ENCODE assay signal across 8 cellular contexts in the genomic region with DNA sequence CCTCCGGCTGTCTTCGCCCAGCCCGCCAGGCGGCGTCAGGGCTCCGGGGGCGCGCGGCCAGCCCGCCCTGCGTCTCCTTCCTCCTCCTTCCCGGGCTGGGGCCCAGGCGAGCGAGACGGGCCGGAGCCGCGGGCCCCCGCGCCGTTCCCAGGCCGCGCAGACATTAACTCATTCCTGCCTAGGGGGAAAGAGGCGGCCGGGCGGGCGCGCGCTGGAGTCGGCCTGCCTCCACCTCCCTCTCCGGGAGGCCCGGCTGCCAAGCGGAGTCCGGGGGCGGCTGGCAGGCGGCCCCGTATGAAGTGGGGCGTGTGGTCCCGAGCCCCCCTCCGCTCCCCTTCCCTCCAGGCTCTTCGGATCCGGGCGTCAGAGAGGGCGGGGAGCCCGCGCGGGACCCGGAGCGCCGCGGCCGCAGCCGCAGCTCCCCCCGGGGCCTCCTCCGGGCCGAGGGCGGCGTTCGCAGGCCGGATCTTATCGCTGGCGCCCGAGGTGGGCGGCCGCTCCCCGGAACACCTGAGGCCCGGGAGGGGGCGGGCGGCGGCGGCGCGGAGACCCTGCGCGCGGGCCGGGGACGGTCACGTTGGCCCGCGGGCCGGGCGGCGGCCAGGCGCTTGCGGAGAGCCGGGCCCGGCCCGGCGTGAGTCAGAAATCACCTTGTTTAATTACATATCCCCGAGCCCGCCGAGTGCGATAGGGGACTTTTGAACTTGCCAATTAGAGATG. TPM values are rescaled to one million over a fixed set of nuclear protein-coding genes. Genes with fewer than 3 reads are reported as not detected.
A peak's percentile ranks its signal among the peaks of the same experiment; 100 is the strongest.
DNase-seq lines count a peak whose midpoint lies in the region; TF ChIP-seq lines count a peak whose summit lies in the region.

No MANE protein-coding gene starts in this region.

- H3K9me3 ChIP-seq in right atrium auricular region (no peaks in the 10 kb centered on the region), uterus (no peaks in the 10 kb centered on the region)

- peaks cover 47% of the 10 kb centered on the region for H3K36me3 ChIP-seq in right atrium auricular region
- H3K36me3 ChIP-seq in rectal smooth muscle tissue (ENCODE audit: control insufficient read depth, insufficient read depth, low read length), result no peaks in the 10 kb centered on the region
- H3K36me3 ChIP-seq in uterus, result no peaks in the 10 kb centered on the region

- H3K27ac ChIP-seq in right atrium auricular region (peak overlapping the region; percentile 91 to 96), rectal smooth muscle tissue (ENCODE audit: low read depth, low read length) (peak overlapping the region; percentile 89), uterus (peak overlapping the region; percentile 95 to 99)

- DNase-seq in GM12865 (ENCODE audit: low read depth) (peak; percentile 93), HFF-Myc (ENCODE audit: extremely low read depth, low read depth) (peak; percentile 47), MV-4-11 (lab: John Stamatoyannopoulos, UW) (peak; percentile 73), T-helper 1 cell (peak; percentile 68 to 85 (median 74)), amniotic stem cell (lab: John Stamatoyannopoulos, UW) (peak; percentile 80), right atrium auricular region (ENCODE audit: low spot score) (peak; percentile 88), uterus (peak; percentile 85 to 93)

- H3K27me3 ChIP-seq in right atrium auricular region (no peaks in the 10 kb centered on the region), rectal smooth muscle tissue (ENCODE audit: control insufficient read depth, insufficient read depth, low read length) (no peaks in the 10 kb centered on the region), uterus (no peaks in the 10 kb centered on the region)

- H3K4me1 ChIP-seq in right atrium auricular region, result peaks cover 0 to 68% of the 10 kb centered on the region in 2 donors
- peaks cover 10% of the 10 kb centered on the region for H3K4me1 ChIP-seq in rectal smooth muscle tissue (ENCODE audit: control insufficient read depth, insufficient read depth, low read length)
- no peaks in the 10 kb centered on the region for H3K4me1 ChIP-seq in uterus

- TF ChIP-seq CTCF in GM12865 (IDR thresholded peaks at IDR 0.05; ENCODE audit: insufficient read depth, low read depth, low read length, missing control alignments) (peak; percentile 86), HFF-Myc (IDR thresholded peaks at IDR 0.05; ENCODE audit: low read depth, low read length, missing control alignments) (peak; percentile 62), right atrium auricular region (IDR thresholded peaks at IDR 0.05) (peak; percentile 55 to 92), uterus (IDR thresholded peaks at IDR 0.05) (peak; percentile 69 to 97 (median 91))

- H3K9ac ChIP-seq in rectal smooth muscle tissue (ENCODE audit: low read length), result peak overlapping the region; percentile 71

- H3K4me3 ChIP-seq in GM12865 (ENCODE audit: low read depth, low read length) (peak overlapping the region; percentile 64), HFF-Myc (replicated peaks; ENCODE audit: low read depth, low read length) (peak overlapping the region; percentile 49), right atrium auricular region (peak overlapping the region; percentile 44 to 63), rectal smooth muscle tissue (ENCODE audit: low read length) (peak overlapping the region; percentile 65), uterus (peak overlapping the region; percentile 49 to 87)

- intact Hi-C loops in uterus (cut with DNase I; ENCODE audit: low total_unique reads), result no loop called here

- peak; percentile 50 to 87 for TF ChIP-seq POLR2A in uterus (IDR thresholded peaks at IDR 0.05)

RNA-seq across cellular contexts. Expression of gene LDB3, which starts 43.1 kb away (rescaled TPM):
- 100 to 1,000 TPM; 448 to 908 TPM for total RNA-seq in right atrium auricular region
- total RNA-seq in uterus, result 10 to 100 TPM in 1 of 4 donors, 1 to 10 TPM in 2, under 1 TPM in 1; 0.97 to 33.4 (median 4.2) TPM

RNA-seq across cellular contexts. Expression of gene BMPR1A, which starts 45.0 kb away (rescaled TPM):
- total RNA-seq in right atrium auricular region, result 10 to 100 TPM; 28.6 to 41.2 TPM
- 100 to 1,000 TPM in 2 of 4 donors, 10 to 100 TPM in 2; 27.4 to 175 (median 69.2) TPM for total RNA-seq in uterus

RNA-seq across cellular contexts. Expression of gene OPN4, which starts 57.0 kb away (rescaled TPM):
- total RNA-seq in right atrium auricular region, result under 1 TPM; 0.19 to 0.31 TPM
- not detected for total RNA-seq in uterus

Comparison
In these comparisons a context has a peak if more than half of its experiments do, and no peak if none do; other contexts are left out.
1. Peak in every context shown above with its lines: DNase-seq, H3K4me3 ChIP-seq and H3K27ac ChIP-seq.
2. RNA of gene LDB3, which starts 43.1 kb away (total RNA-seq): 448 to 908 TPM in right atrium auricular region; 0.97 to 33.4 TPM in uterus; every median in the first group is over 10 times any median in the second.